In genomic region chr14:89040080-89040437, GRCh38 we compare ENCODE assay signal across 8 cellular contexts.
DNase-seq lines count a peak whose midpoint lies in the region; ATAC-seq and TF ChIP-seq lines count a peak whose summit lies in the region.

No MANE protein-coding gene starts in this region.

- no peak overlapping the region for H3K9ac ChIP-seq in smooth muscle cell (ENCODE audit: low read depth)

- H3K27me3 ChIP-seq in dorsolateral prefrontal cortex (no peaks in the 10 kb centered on the region), smooth muscle cell (ENCODE audit: low read depth) (no peaks in the 10 kb centered on the region), right cardiac atrium (ENCODE audit: control insufficient read depth, insufficient read depth) (no peaks in the 10 kb centered on the region)

- no peaks in the 10 kb centered on the region for H3K79me2 ChIP-seq in smooth muscle cell (ENCODE audit: low read depth)

- H3K4me3 ChIP-seq in dorsolateral prefrontal cortex: peak overlapping the region in 36 of 59 donors; percentile 47 to 80 (median 65)
- no peak overlapping the region for H3K4me3 ChIP-seq in smooth muscle cell
- H3K4me3 ChIP-seq in right cardiac atrium (ENCODE audit: low read length): no peak overlapping the region

- ATAC-seq in GM19023 (IDR thresholded peaks at IDR 0.05; ENCODE audit: unreplicated experiment) (peak; percentile 11), HG03064 (IDR thresholded peaks at IDR 0.05; ENCODE audit: low read depth, unreplicated experiment) (peak; percentile 23), HG03565 (IDR thresholded peaks at IDR 0.05; ENCODE audit: unreplicated experiment) (no peak), right cardiac atrium (no peak)

- DNase-seq in dorsolateral prefrontal cortex (no peak), smooth muscle cell (lab: John Stamatoyannopoulos, UW; ENCODE audit: unreplicated experiment) (no peak), NCI-H1092 (lab: John Stamatoyannopoulos, UW) (no peak), right cardiac atrium (no peak), hippocampal formation (lab: John Stamatoyannopoulos, UW) (no peak)

- WGBS in smooth muscle cell (ENCODE audit: low lambda C conversion rate): 42% methylated on average over 5 of the region's 5 CpGs
- 42% methylated on average over 5 of the region's 5 CpGs for WGBS in right cardiac atrium

- no peaks in the 10 kb centered on the region for H3F3A ChIP-seq in smooth muscle cell (ENCODE audit: low read depth)

- peak overlapping the region in 23 of 59 donors; percentile 52 to 88 (median 80) for H3K27ac ChIP-seq in dorsolateral prefrontal cortex
- H3K27ac ChIP-seq in smooth muscle cell (ENCODE audit: low read depth): no peak overlapping the region
- H3K27ac ChIP-seq in right cardiac atrium (ENCODE audit: low read length): no peak overlapping the region

- no peak overlapping the region for H3K4me2 ChIP-seq in smooth muscle cell

- no peaks in the 10 kb centered on the region for H4K20me1 ChIP-seq in smooth muscle cell (ENCODE audit: low read depth)

- H3K4me1 ChIP-seq in smooth muscle cell (ENCODE audit: low read depth) (no peaks in the 10 kb centered on the region), right cardiac atrium (ENCODE audit: control insufficient read depth, insufficient read depth, low read length) (peaks cover 6% of the 10 kb centered on the region)

- no peaks in the 10 kb centered on the region for H3K36me3 ChIP-seq in smooth muscle cell (ENCODE audit: low read depth)

- peak overlapping the region; percentile 83 for H2AFZ ChIP-seq in smooth muscle cell (ENCODE audit: low read depth)

- intact Hi-C loops in dorsolateral prefrontal cortex (cut with DNase I) (loop anchor here (2.0 to 10.0 kb wide), 5 partner anchors 202 to 875 kb away; partner anchors contain the start of gene FOXN3 (in 1 of the 2)), right cardiac atrium (cut with DNase I) (loop anchor here (5.0 to 10.0 kb wide), 5 partner anchors 375 to 877 kb away; partner anchors contain the start of gene FOXN3 (in 1 of the 4))

- H3K9me3 ChIP-seq in smooth muscle cell (replicated peaks; ENCODE audit: low read depth) (peaks cover 5% of the 10 kb centered on the region), right cardiac atrium (ENCODE audit: control insufficient read depth, low read length) (no peaks in the 10 kb centered on the region)

- no peak for TF ChIP-seq CTCF in dorsolateral prefrontal cortex (IDR thresholded peaks at IDR 0.05 in 54 of 56, conservative IDR thresholded peaks at IDR 0.05 in 2 of 56; ENCODE audit: low read depth in 1 of 56, partially characterized antibody in 56 of 56)
- no peak for TF ChIP-seq CTCF in smooth muscle cell (IDR thresholded peaks at IDR 0.05; ENCODE audit: borderline replicate concordance, insufficient read depth, poor library complexity, severe bottlenecking)

Comparison
In these comparisons a context has a peak if more than half of its experiments do, and no peak if none do; other contexts are left out.
1. ATAC-seq: peak in GM19023 (single experiment) and HG03064 (single experiment); none in HG03565 (single experiment) and right cardiac atrium (0 of 2).
2. H3K4me3 ChIP-seq: peak in dorsolateral prefrontal cortex (36 of 59); none in smooth muscle cell (single experiment) and right cardiac atrium (single experiment).